Comparison of ENCODE assay signal across 2 cellular contexts in the genomic region with DNA sequence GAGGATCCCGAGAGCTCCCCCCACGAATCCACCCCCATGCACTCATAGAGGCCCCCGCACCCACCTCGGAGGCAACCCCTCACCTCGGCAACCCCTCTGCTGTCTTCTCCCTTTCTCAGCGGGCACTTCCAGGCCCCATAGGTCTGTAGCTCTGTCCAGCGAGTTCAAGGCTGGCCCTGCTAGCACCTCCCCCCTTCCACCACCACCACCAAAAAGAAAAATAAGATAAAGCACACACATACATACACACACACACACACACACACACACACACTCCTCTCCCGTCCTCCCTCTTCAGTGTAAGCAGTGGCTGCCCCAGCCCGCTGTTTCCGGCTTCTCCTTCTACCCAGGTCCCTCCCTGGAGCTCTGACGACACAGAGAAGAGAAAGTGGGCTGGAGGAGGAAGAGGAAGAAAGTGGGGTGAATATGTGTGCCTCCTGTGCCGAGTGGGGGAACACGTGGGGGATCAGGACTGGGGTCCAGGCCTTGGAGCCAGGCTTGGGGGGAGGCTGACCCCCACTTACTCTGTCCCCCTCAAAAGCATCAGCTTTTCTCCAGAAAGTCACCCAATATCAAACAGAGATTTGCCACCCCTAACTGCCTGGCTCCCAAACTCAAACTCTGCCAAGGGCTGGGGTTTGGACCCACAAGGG.
TF ChIP-seq lines count a peak whose summit lies in the region.

TSS of gene STAT6 (minus strand) at position 317 of the 653 bp plus-strand sequence. CDS start 3,084 bp downstream, outside the sequence.

TF ChIP-seq in SK-N-SH, 30 proteins besides CTCF, POLR2A, EP300 and RAD21:
- TF ChIP-seq MEF2A (IDR thresholded peaks at IDR 0.05; ENCODE audit: borderline replicate concordance, low read depth), result no peak
- TF ChIP-seq USF1 (IDR thresholded peaks at IDR 0.05; ENCODE audit: borderline replicate concordance, low read depth), result no peak
- no peak for TF ChIP-seq SMC3 (IDR thresholded peaks at IDR 0.05; ENCODE audit: low read depth, low read length)
- no peak for TF ChIP-seq IRF3 (IDR thresholded peaks at IDR 0.05; ENCODE audit: low read depth, low read length)
- no peak for TF ChIP-seq FOXJ3 (CRISPR knock-in tag; IDR thresholded peaks at IDR 0.05)
- no peak for TF ChIP-seq RXRA (IDR thresholded peaks at IDR 0.05; ENCODE audit: borderline replicate concordance, low read depth)
TF ChIP-seq in SK-N-SH: peak in this region for 0.

TF ChIP-seq in SK-N-SH treated with all-trans-retinoic acid at 6 μM for 48 hours, 23 proteins besides CTCF, POLR2A, EP300 and RAD21:
- TF ChIP-seq BACH2 (CRISPR knock-in tag; IDR thresholded peaks at IDR 0.05; ENCODE audit: borderline replicate concordance), result no peak
- no peak for TF ChIP-seq RARB (CRISPR knock-in tag; IDR thresholded peaks at IDR 0.05)
- no peak for TF ChIP-seq PATZ1 (CRISPR knock-in tag; IDR thresholded peaks at IDR 0.05; ENCODE audit: borderline replicate concordance)
- no peak for TF ChIP-seq TOX (CRISPR knock-in tag; IDR thresholded peaks at IDR 0.05; ENCODE audit: borderline replicate concordance)
- TF ChIP-seq, protein P1, sequence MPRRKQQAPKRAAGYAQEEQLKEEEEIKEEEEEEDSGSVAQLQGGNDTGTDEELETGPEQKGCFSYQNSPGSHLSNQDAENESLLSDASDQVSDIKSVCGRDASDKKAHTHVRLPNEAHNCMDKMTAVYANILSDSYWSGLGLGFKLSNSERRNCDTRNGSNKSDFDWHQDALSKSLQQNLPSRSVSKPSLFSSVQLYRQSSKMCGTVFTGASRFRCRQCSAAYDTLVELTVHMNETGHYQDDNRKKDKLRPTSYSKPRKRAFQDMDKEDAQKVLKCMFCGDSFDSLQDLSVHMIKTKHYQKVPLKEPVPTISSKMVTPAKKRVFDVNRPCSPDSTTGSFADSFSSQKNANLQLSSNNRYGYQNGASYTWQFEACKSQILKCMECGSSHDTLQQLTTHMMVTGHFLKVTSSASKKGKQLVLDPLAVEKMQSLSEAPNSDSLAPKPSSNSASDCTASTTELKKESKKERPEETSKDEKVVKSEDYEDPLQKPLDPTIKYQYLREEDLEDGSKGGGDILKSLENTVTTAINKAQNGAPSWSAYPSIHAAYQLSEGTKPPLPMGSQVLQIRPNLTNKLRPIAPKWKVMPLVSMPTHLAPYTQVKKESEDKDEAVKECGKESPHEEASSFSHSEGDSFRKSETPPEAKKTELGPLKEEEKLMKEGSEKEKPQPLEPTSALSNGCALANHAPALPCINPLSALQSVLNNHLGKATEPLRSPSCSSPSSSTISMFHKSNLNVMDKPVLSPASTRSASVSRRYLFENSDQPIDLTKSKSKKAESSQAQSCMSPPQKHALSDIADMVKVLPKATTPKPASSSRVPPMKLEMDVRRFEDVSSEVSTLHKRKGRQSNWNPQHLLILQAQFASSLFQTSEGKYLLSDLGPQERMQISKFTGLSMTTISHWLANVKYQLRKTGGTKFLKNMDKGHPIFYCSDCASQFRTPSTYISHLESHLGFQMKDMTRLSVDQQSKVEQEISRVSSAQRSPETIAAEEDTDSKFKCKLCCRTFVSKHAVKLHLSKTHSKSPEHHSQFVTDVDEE (CRISPR knock-in tag; IDR thresholded peaks at IDR 0.05), result no peak
- no peak for TF ChIP-seq TCF4 (CRISPR knock-in tag; IDR thresholded peaks at IDR 0.05; ENCODE audit: borderline replicate concordance)
- no peak for TF ChIP-seq ZFP3 (CRISPR knock-in tag; IDR thresholded peaks at IDR 0.05)
- no peak for TF ChIP-seq SNAI2 (CRISPR knock-in tag; IDR thresholded peaks at IDR 0.05)
